ENCODE assay signal across 22 cellular contexts in the genomic region with DNA sequence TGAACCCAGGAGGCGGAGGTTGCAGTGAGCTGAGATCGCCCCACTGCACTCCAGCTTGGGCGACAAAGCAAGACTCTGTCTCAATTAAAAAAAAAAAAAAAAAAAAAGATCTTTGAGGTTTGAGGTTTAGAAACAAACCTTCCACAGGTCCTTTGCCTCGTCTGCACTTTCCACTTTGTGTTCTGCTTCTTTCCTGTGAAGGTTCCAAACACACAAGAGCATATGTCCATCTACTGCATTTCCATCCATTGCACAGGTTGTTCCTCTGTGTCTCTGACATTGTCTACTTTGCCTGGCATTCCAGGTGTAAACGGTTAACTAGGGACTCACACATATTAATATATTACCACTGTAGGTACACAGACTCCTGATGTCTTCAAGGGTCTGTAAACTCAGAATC.
DNase-seq lines count a peak whose midpoint lies in the region; ATAC-seq lines count a peak whose summit lies in the region.
"Had no signal": no experiment of that assay in that cellular context is flagged by ENCODE, and none has a peak within 500 bp of the region (broad histone marks: within the 10 kb centered on the region; RNA-seq: fewer than 3 reads in every experiment).

No MANE protein-coding gene starts in this region.

- peaks cover 34% of the 10 kb centered on the region for H3K4me1 Mint-ChIP-seq in activated T-cell treated with anti-CD3 and anti-CD28 coated beads, Interleukin-2, amount 50 U/mL, for 24 hours (ENCODE audit: low read depth)
- H3K4me1 Mint-ChIP-seq in activated naive CD8-positive, alpha-beta T cell treated with anti-CD3 and anti-CD28 coated beads, Interleukin-2, amount 50 U/mL, for 24 hours, result peaks cover 33% of the 10 kb centered on the region
- H3K4me1 Mint-ChIP-seq in stimulated activated effector memory CD8-positive, alpha-beta T cell treated with anti-CD3 and anti-CD28 coated beads, Interleukin-12 subunit alpha, Interleukin-12 subunit beta, amount 100 ng/mL, for 72 hours, result peaks cover 46% of the 10 kb centered on the region

- no peaks in the 10 kb centered on the region for H3K27me3 Mint-ChIP-seq in activated T-cell treated with anti-CD3 and anti-CD28 coated beads, Interleukin-2, amount 50 U/mL, for 24 hours
- H3K27me3 Mint-ChIP-seq in activated naive CD8-positive, alpha-beta T cell treated with anti-CD3 and anti-CD28 coated beads, Interleukin-2, amount 50 U/mL, for 24 hours, result no peaks in the 10 kb centered on the region

- peak overlapping the region; percentile 67 for H3K27ac Mint-ChIP-seq in activated T-cell treated with anti-CD3 and anti-CD28 coated beads, Interleukin-2, amount 50 U/mL, for 24 hours
- H3K27ac Mint-ChIP-seq in activated naive CD8-positive, alpha-beta T cell treated with anti-CD3 and anti-CD28 coated beads, Interleukin-2, amount 50 U/mL, for 24 hours, result peak overlapping the region; percentile 81
- peak overlapping the region; percentile 21 for H3K27ac Mint-ChIP-seq in stimulated activated effector memory CD8-positive, alpha-beta T cell treated with anti-CD3 and anti-CD28 coated beads, Interleukin-12 subunit alpha, Interleukin-12 subunit beta, amount 100 ng/mL, for 72 hours
- H3K27ac Mint-ChIP-seq: GM23338 had no signal

- H3K4me3 Mint-ChIP-seq in activated T-cell treated with anti-CD3 and anti-CD28 coated beads, Interleukin-2, amount 50 U/mL, for 24 hours, result no peak overlapping the region
- H3K4me3 Mint-ChIP-seq in activated naive CD8-positive, alpha-beta T cell treated with anti-CD3 and anti-CD28 coated beads, Interleukin-2, amount 50 U/mL, for 24 hours, result peak overlapping the region; percentile 10
- peak overlapping the region; percentile 35 for H3K4me3 Mint-ChIP-seq in stimulated activated effector memory CD8-positive, alpha-beta T cell treated with anti-CD3 and anti-CD28 coated beads, Interleukin-12 subunit alpha, Interleukin-12 subunit beta, amount 100 ng/mL, for 72 hours
- H3K4me3 Mint-ChIP-seq: GM23338 had no signal

- DNase-seq in activated T-cell treated with anti-CD3 and anti-CD28 coated beads, Interleukin-2, amount 50 U/mL, for 24 hours, result no peak
- DNase-seq in activated T-cell treated with anti-CD3 and anti-CD28 coated beads, Interleukin-2, amount 50 U/mL, for 48 hours, result no peak
- DNase-seq in OCI-M1 (lab: John Stamatoyannopoulos, UW) (peak; percentile 54), anterior cingulate cortex (lab: John Stamatoyannopoulos, UW) (no peak), NCI-H2171 (lab: John Stamatoyannopoulos, UW) (no peak)
- DNase-seq in activated naive CD8-positive, alpha-beta T cell treated with anti-CD3 and anti-CD28 coated beads, Interleukin-2, amount 50 U/mL, for 24 hours, result no peak
- no peak for DNase-seq in stimulated activated effector memory CD8-positive, alpha-beta T cell treated with anti-CD3 and anti-CD28 coated beads, Interleukin-12 subunit alpha, Interleukin-12 subunit beta, amount 100 ng/mL, for 72 hours (ENCODE audit: low spot score in 2 of 2)
- DNase-seq: activated gamma-delta T cell treated with Interleukin-2 at 50 U/mL for 16 hours; BE2C; foreskin keratinocyte; left ventricle myocardium superior; midbrain; NCI-H1417 treated with DMSO at 0.1 percent for 48 hours; NCI-H526; posterior cingulate gyrus; RPMI8226; stimulated activated CD4-positive, alpha-beta T cell treated with anti-CD3 and anti-CD28 coated beads, Interleukin-15, amount 100 ng/mL, for 24 hours; upper lobe of right lung had no signal

- H3K36me3 Mint-ChIP-seq in activated T-cell treated with anti-CD3 and anti-CD28 coated beads, Interleukin-2, amount 50 U/mL, for 24 hours (ENCODE audit: low read depth), result peaks cover 76% of the 10 kb centered on the region
- peaks cover 48% of the 10 kb centered on the region for H3K36me3 Mint-ChIP-seq in activated naive CD8-positive, alpha-beta T cell treated with anti-CD3 and anti-CD28 coated beads, Interleukin-2, amount 50 U/mL, for 24 hours (ENCODE audit: low read depth)
- peaks cover 82% of the 10 kb centered on the region for H3K36me3 Mint-ChIP-seq in stimulated activated effector memory CD8-positive, alpha-beta T cell treated with anti-CD3 and anti-CD28 coated beads, Interleukin-12 subunit alpha, Interleukin-12 subunit beta, amount 100 ng/mL, for 72 hours

- H3K9me3 Mint-ChIP-seq in activated T-cell treated with anti-CD3 and anti-CD28 coated beads, Interleukin-2, amount 50 U/mL, for 24 hours, result no peaks in the 10 kb centered on the region
- H3K9me3 Mint-ChIP-seq in activated naive CD8-positive, alpha-beta T cell treated with anti-CD3 and anti-CD28 coated beads, Interleukin-2, amount 50 U/mL, for 24 hours, result no peaks in the 10 kb centered on the region
- H3K9me3 Mint-ChIP-seq in stimulated activated effector memory CD8-positive, alpha-beta T cell treated with anti-CD3 and anti-CD28 coated beads, Interleukin-12 subunit alpha, Interleukin-12 subunit beta, amount 100 ng/mL, for 72 hours, result no peaks in the 10 kb centered on the region
- H3K9me3 Mint-ChIP-seq: GM23338 had no signal

- peak; percentile 45 for ATAC-seq in activated naive CD8-positive, alpha-beta T cell treated with anti-CD3 and anti-CD28 coated beads, Interleukin-2, amount 50 U/mL, for 24 hours
- ATAC-seq in stimulated activated effector memory CD8-positive, alpha-beta T cell treated with anti-CD3 and anti-CD28 coated beads, Interleukin-12 subunit alpha, Interleukin-12 subunit beta, amount 100 ng/mL, for 72 hours, result peak; percentile 45
- no peak for ATAC-seq in HG03108 (IDR thresholded peaks at IDR 0.05; ENCODE audit: unreplicated experiment)
- ATAC-seq: A549, foreskin keratinocyte, GM23338, left ventricle myocardium superior, sciatic nerve, upper lobe of right lung had no signal

Comparison
In these comparisons a context has a peak if more than half of its experiments do, and no peak if none do; other contexts are left out.
1. H3K27ac Mint-ChIP-seq: peak in every context shown above with its lines; median percentile 81 in activated naive CD8-positive, alpha-beta T cell treated with anti-CD3 and anti-CD28 coated beads, Interleukin-2, amount 50 U/mL, for 24 hours; 67 in activated T-cell treated with anti-CD3 and anti-CD28 coated beads, Interleukin-2, amount 50 U/mL, for 24 hours; 21 in stimulated activated effector memory CD8-positive, alpha-beta T cell treated with anti-CD3 and anti-CD28 coated beads, Interleukin-12 subunit alpha, Interleukin-12 subunit beta, amount 100 ng/mL, for 72 hours.